ENCODE assay signal across 11 cellular contexts in the genomic region with DNA sequence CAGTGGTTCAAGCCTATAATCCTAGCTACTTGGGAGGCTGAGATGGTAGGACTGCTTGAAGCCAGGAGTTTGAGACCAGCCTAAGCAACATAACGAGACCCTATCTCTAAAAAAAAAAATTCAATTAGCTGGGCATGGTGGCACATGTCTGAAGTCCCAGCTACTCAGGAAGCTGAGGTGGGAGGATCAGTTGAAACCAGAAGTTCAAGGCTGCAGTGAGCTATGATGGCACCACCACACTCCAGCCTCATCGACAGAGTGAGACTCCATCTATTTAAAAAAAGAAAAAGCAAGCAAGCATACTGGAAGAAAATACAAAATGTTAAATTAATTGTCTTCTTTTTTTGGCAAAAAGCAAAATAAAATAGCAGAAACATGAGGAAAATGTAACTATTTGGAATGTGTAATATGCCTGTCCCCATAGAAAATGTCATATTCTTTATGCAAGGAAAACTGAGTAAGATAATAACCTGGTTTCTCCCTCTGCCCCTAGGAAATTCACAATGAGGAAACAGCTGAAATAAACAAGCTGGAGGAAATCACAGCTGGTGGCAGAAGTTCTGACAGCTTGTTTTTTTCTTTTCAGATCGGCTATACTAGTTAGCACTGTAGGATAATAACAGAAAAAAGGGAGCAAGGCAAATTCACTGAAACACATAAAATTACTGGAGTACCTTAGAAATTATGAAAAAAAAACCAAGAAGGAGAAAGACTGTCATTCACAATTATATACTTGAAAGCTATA. TPM values are rescaled to one million over a fixed set of nuclear protein-coding genes. Genes with fewer than 3 reads are reported as not detected.
DNase-seq lines count a peak whose midpoint lies in the region; ATAC-seq and TF ChIP-seq lines count a peak whose summit lies in the region.
"Had no signal": no experiment of that assay in that cellular context is flagged by ENCODE, and none has a peak within 500 bp of the region (broad histone marks: within the 10 kb centered on the region; RNA-seq: fewer than 3 reads in every experiment).

No MANE protein-coding gene starts in this region.

- in situ Hi-C loops in KBM-7 (cut with MboI; ENCODE audit: low pct_unique_long_range_greater_than_20kb, low sequenced_read_pairs): no loop called here

- peak overlapping the region; percentile 40 for H3K4me3 ChIP-seq in CD4-positive, CD25-positive, alpha-beta regulatory T cell (ENCODE audit: low read depth, low read length)
- peak overlapping the region in 5 of 59 donors; percentile 13 to 22 (median 17) for H3K4me3 ChIP-seq in dorsolateral prefrontal cortex

- no peak for TF ChIP-seq CTCF in dorsolateral prefrontal cortex (IDR thresholded peaks at IDR 0.05 in 54 of 56, conservative IDR thresholded peaks at IDR 0.05 in 2 of 56; ENCODE audit: low read depth in 1 of 56, partially characterized antibody in 56 of 56)
- TF ChIP-seq CTCF in nephron (IDR thresholded peaks at IDR 0.05; ENCODE audit: unreplicated experiment in 3 of 3): no peak

- peaks cover 20% of the 10 kb centered on the region for H3K36me3 ChIP-seq in CD4-positive, CD25-positive, alpha-beta regulatory T cell (ENCODE audit: control insufficient read depth, insufficient read depth, low read length)

- no peaks in the 10 kb centered on the region for H3K9me3 ChIP-seq in CD4-positive, CD25-positive, alpha-beta regulatory T cell (ENCODE audit: control insufficient read depth in 2 of 2, low read length in 2 of 2)

- peaks cover 59 to 78% (median 68%) of the 10 kb centered on the region in 4 donors for H3K4me1 Mint-ChIP-seq in CD4-positive, CD25-positive, alpha-beta regulatory T cell
- peaks cover 39% of the 10 kb centered on the region for H3K4me1 Mint-ChIP-seq in nephron

- peaks cover 25% of the 10 kb centered on the region for H3K36me3 Mint-ChIP-seq in CD4-positive, CD25-positive, alpha-beta regulatory T cell
- peaks cover 39% of the 10 kb centered on the region for H3K36me3 Mint-ChIP-seq in nephron (ENCODE audit: low read depth)

- H3K9me3 Mint-ChIP-seq in CD4-positive, CD25-positive, alpha-beta regulatory T cell: no peaks in the 10 kb centered on the region
- H3K9me3 Mint-ChIP-seq in nephron: peaks cover 9% of the 10 kb centered on the region

- peak overlapping the region; percentile 38 to 89 (median 57) for H3K27ac Mint-ChIP-seq in CD4-positive, CD25-positive, alpha-beta regulatory T cell
- H3K27ac Mint-ChIP-seq in nephron: peak overlapping the region; percentile 54 to 92 (median 68)

- H3K27me3 Mint-ChIP-seq in CD4-positive, CD25-positive, alpha-beta regulatory T cell: no peaks in the 10 kb centered on the region
- no peaks in the 10 kb centered on the region for H3K27me3 Mint-ChIP-seq in nephron (ENCODE audit: low read depth)

- ATAC-seq in CD4-positive, CD25-positive, alpha-beta regulatory T cell (ENCODE audit: low read depth in 2 of 2): no peak
- ATAC-seq in HG02610 (IDR thresholded peaks at IDR 0.05; ENCODE audit: unreplicated experiment) (no peak), GM19351 (IDR thresholded peaks at IDR 0.05; ENCODE audit: unreplicated experiment) (no peak), HG03565 (IDR thresholded peaks at IDR 0.05; ENCODE audit: unreplicated experiment) (no peak)

- peaks cover 26% of the 10 kb centered on the region for H3K4me1 ChIP-seq in CD4-positive, CD25-positive, alpha-beta regulatory T cell (ENCODE audit: control insufficient read depth, insufficient read depth, low read length, poor library complexity, severe bottlenecking)

- no peak for DNase-seq in CD4-positive, CD25-positive, alpha-beta regulatory T cell
- DNase-seq in KBM-7 (peak; percentile 47), dorsolateral prefrontal cortex (no peak), NCI-H2196 treated with DMSO at 0.1 percent for 48 hours (lab: John Stamatoyannopoulos, UW; ENCODE audit: unreplicated experiment) (no peak)
- DNase-seq: activated CD4-positive, alpha-beta T cell treated with anti-CD3 and anti-CD28 coated beads, Interleukin-2, amount 50 U/mL, for 48 hours; Calu3; left cardiac atrium had no signal

- H3K27me3 ChIP-seq in CD4-positive, CD25-positive, alpha-beta regulatory T cell (ENCODE audit: control insufficient read depth, insufficient read depth, low read length): no peaks in the 10 kb centered on the region
- no peaks in the 10 kb centered on the region for H3K27me3 ChIP-seq in dorsolateral prefrontal cortex

- H3K4me3 Mint-ChIP-seq in CD4-positive, CD25-positive, alpha-beta regulatory T cell: peak overlapping the region in 2 of 4 donors; percentile 23 to 66
- H3K4me3 Mint-ChIP-seq in nephron: peak overlapping the region; percentile 1 to 7 (median 4)

- intact Hi-C loops in dorsolateral prefrontal cortex (cut with DNase I): no loop called here

- H3K27ac ChIP-seq in CD4-positive, CD25-positive, alpha-beta regulatory T cell (ENCODE audit: insufficient read depth, low read length, poor library complexity, severe bottlenecking): no peak overlapping the region
- H3K27ac ChIP-seq in dorsolateral prefrontal cortex: peak overlapping the region in 51 of 59 donors; percentile 2 to 85 (median 64)

RNA-seq across cellular contexts. Expression of a gene that starts 48.5 kb away (rescaled TPM):
- 113 TPM for total RNA-seq in CD4-positive, CD25-positive, alpha-beta regulatory T cell
- 10 to 100 TPM; 75.2 to 81.3 (median 79.7) TPM for polyA plus RNA-seq in CD4-positive, CD25-positive, alpha-beta regulatory T cell
- 10 to 100 TPM; 24.1 to 66.9 (median 36.4) TPM for total RNA-seq in dorsolateral prefrontal cortex
